8 cellular contexts compared by ENCODE assay signal in genomic region chr16:85564277-85565051, GRCh38. TPM values are rescaled to one million over a fixed set of nuclear protein-coding genes. Genes with fewer than 3 reads are reported as not detected.
DNase-seq lines count a peak whose midpoint lies in the region; ATAC-seq and TF ChIP-seq lines count a peak whose summit lies in the region.

No MANE protein-coding gene starts in this region.

- POLR2A ChIA-PET in activated CD4-positive, alpha-beta memory T cell treated with anti-CD3 and anti-CD28 coated beads, Interleukin-2, amount 10 ng/mL, durations not matched to agents 7 days and 5 days (lab: Charles Lee), result interaction anchor here (1.3 to 2.8 kb wide), 2 partner anchors 8 to 11 kb away, joined by 4 to 20 read pairs; no protein-coding TSS in a partner anchor

- peak overlapping the region; percentile 1 for H3K27ac ChIP-seq in suprapubic skin

- no peak for TF ChIP-seq POLR2A in suprapubic skin (IDR thresholded peaks at IDR 0.05)

- TF ChIP-seq EP300 in suprapubic skin (IDR thresholded peaks at IDR 0.05), result no peak

- peaks cover 26% of the 10 kb centered on the region for H3K4me1 Mint-ChIP-seq in activated CD4-positive, alpha-beta memory T cell treated with anti-CD3 and anti-CD28 coated beads, Interleukin-2, amount 10 ng/mL, durations not matched to agents 7 days and 5 days
- peaks cover 98 to 99% of the 10 kb centered on the region in 2 donors for H3K4me1 Mint-ChIP-seq in immature natural killer cell

- H3K9me3 Mint-ChIP-seq in activated CD4-positive, alpha-beta memory T cell treated with anti-CD3 and anti-CD28 coated beads, Interleukin-2, amount 10 ng/mL, durations not matched to agents 7 days and 5 days, result peaks cover 3% of the 10 kb centered on the region
- H3K9me3 Mint-ChIP-seq in immature natural killer cell, result no peaks in the 10 kb centered on the region

- H3K27ac Mint-ChIP-seq in activated CD4-positive, alpha-beta memory T cell treated with anti-CD3 and anti-CD28 coated beads, Interleukin-2, amount 10 ng/mL, durations not matched to agents 7 days and 5 days, result no peak overlapping the region
- H3K27ac Mint-ChIP-seq in immature natural killer cell, result peak overlapping the region; percentile 77 to 99 (median 90)

- H3K4me3 Mint-ChIP-seq in activated CD4-positive, alpha-beta memory T cell treated with anti-CD3 and anti-CD28 coated beads, Interleukin-2, amount 10 ng/mL, durations not matched to agents 7 days and 5 days, result no peak overlapping the region
- H3K4me3 Mint-ChIP-seq in immature natural killer cell, result peak overlapping the region; percentile 6 to 75 (median 43)

- WGBS in suprapubic skin, result 84% methylated on average over 12 of the region's 16 CpGs

- ATAC-seq in HG03175 (IDR thresholded peaks at IDR 0.05; ENCODE audit: unreplicated experiment) (no peak), GM19463 (IDR thresholded peaks at IDR 0.05; ENCODE audit: unreplicated experiment) (no peak)

- H3K4me1 ChIP-seq in suprapubic skin, result peaks cover 68% of the 10 kb centered on the region

- CTCF ChIA-PET in activated CD4-positive, alpha-beta memory T cell treated with anti-CD3 and anti-CD28 coated beads, Interleukin-2, amount 10 ng/mL, durations not matched to agents 7 days and 5 days (lab: Charles Lee), result interaction anchor here (1.1 to 1.5 kb wide), 2 partner anchors 11 to 71 kb away, joined by 3 to 4 read pairs; no protein-coding TSS in a partner anchor

- no peaks in the 10 kb centered on the region for H3K36me3 ChIP-seq in suprapubic skin

- H3K27me3 ChIP-seq in suprapubic skin, result no peaks in the 10 kb centered on the region

- DNase-seq in NOMO-1 treated with DMSO at 0.1 percent for 48 hours (lab: John Stamatoyannopoulos, UW; ENCODE audit: unreplicated experiment), result peak; percentile 16
- DNase-seq in NOMO-1 treated with dmso at 0.1 percent for 144 hours (lab: John Stamatoyannopoulos, UW; ENCODE audit: unreplicated experiment), result no peak
- peak; percentile 27 for DNase-seq in activated CD4-positive, alpha-beta memory T cell treated with anti-CD3 and anti-CD28 coated beads, Interleukin-2, amount 10 ng/mL, durations not matched to agents 7 days and 5 days
- DNase-seq in immature natural killer cell, result peak in 2 of 3 donors; percentile 47 to 54
- no peak for DNase-seq in suprapubic skin (ENCODE audit: low spot score in 2 of 2)
- DNase-seq in SKM-1 (lab: John Stamatoyannopoulos, UW; ENCODE audit: unreplicated experiment), result no peak

- no peak for TF ChIP-seq CTCF in suprapubic skin (IDR thresholded peaks at IDR 0.05)

- H3K27me3 Mint-ChIP-seq in activated CD4-positive, alpha-beta memory T cell treated with anti-CD3 and anti-CD28 coated beads, Interleukin-2, amount 10 ng/mL, durations not matched to agents 7 days and 5 days, result no peaks in the 10 kb centered on the region
- H3K27me3 Mint-ChIP-seq in immature natural killer cell (ENCODE audit: low read depth in 3 of 3), result peaks cover 11 to 32% (median 19%) of the 10 kb centered on the region in 3 donors

- H3K9me3 ChIP-seq in suprapubic skin, result no peaks in the 10 kb centered on the region

- H3K36me3 Mint-ChIP-seq in activated CD4-positive, alpha-beta memory T cell treated with anti-CD3 and anti-CD28 coated beads, Interleukin-2, amount 10 ng/mL, durations not matched to agents 7 days and 5 days (ENCODE audit: low read depth), result peaks cover 4% of the 10 kb centered on the region
- no peaks in the 10 kb centered on the region for H3K36me3 Mint-ChIP-seq in immature natural killer cell

- no peak overlapping the region for H3K4me3 ChIP-seq in suprapubic skin

RNA-seq across cellular contexts. Expression of gene GSE1, which starts 48.7 kb away (rescaled TPM):
- total RNA-seq in activated CD4-positive, alpha-beta memory T cell treated with anti-CD3 and anti-CD28 coated beads, Interleukin-2, amount 10 ng/mL, durations not matched to agents 7 days and 5 days, result 10 to 100 TPM; 18.4 to 19.8 TPM
- polyA plus RNA-seq in immature natural killer cell, result 1 to 10 TPM in 2 of 3 donors, under 1 TPM in 1; 0.15 to 9.4 (median 2.9) TPM
- total RNA-seq in suprapubic skin, result 100 to 1,000 TPM in 2 of 4 donors, 10 to 100 TPM in 2; 46.7 to 144 (median 96.9) TPM

Comparison
In these comparisons a context has a peak if more than half of its experiments do, and no peak if none do; other contexts are left out.
1. DNase-seq: peak in NOMO-1 treated with DMSO at 0.1 percent for 48 hours (single experiment), activated CD4-positive, alpha-beta memory T cell treated with anti-CD3 and anti-CD28 coated beads, Interleukin-2, amount 10 ng/mL, durations not matched to agents 7 days and 5 days (single experiment) and immature natural killer cell (2 of 3); none in NOMO-1 treated with dmso at 0.1 percent for 144 hours (single experiment), suprapubic skin (0 of 2) and SKM-1 (single experiment).